9 cellular contexts compared by ENCODE assay signal in the genomic region with DNA sequence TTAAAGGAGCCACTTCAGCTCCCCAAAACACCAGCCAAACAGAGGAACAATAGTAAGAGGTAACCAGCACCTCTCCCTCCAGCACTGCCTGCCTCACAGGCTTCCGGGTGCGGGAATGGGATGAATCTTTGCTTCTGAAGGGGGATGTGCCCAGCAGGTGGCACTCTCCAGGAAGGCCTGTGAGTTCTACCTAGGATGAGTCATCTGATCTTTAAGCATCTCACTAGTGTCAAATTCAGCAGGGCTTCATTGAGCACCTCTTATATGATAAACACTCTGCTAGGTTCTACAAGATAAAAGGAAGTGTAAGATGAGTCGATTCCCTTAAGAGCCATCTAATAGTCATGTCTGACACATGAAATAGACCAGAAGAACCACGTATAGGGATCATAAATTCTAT.
A peak's percentile ranks its signal among the peaks of the same experiment; 100 is the strongest.
DNase-seq lines count a peak whose midpoint lies in the region; ATAC-seq and TF ChIP-seq lines count a peak whose summit lies in the region.
"Had no signal": no experiment of that assay in that cellular context is flagged by ENCODE, and none has a peak within 500 bp of the region (broad histone marks: within the 10 kb centered on the region; RNA-seq: fewer than 3 reads in every experiment).

No MANE protein-coding gene starts in this region.

- no peak overlapping the region for H3K9ac ChIP-seq in endodermal cell (ENCODE audit: extremely low read depth, low read length, poor library complexity, severe bottlenecking)

- in situ Hi-C loops in GM13976 (cut with MboI; ENCODE audit: low sequenced_read_pairs, unreplicated experiment): no loop called here

- no peak overlapping the region for H3K4me3 ChIP-seq in endodermal cell (ENCODE audit: low read length)

- H3K27me3 ChIP-seq in endodermal cell (ENCODE audit: control insufficient read depth, insufficient read depth, low read length, poor library complexity, severe bottlenecking): no peaks in the 10 kb centered on the region

- TF ChIP-seq CTCF in GM13976 (IDR thresholded peaks at IDR 0.05; ENCODE audit: borderline replicate concordance, control extremely low read depth, extremely low read depth, insufficient read depth, missing control alignments): no peak
- TF ChIP-seq CTCF in endodermal cell (conservative IDR thresholded peaks at IDR 0.05): peak; percentile 74
- no peak for TF ChIP-seq CTCF in omental fat pad (IDR thresholded peaks at IDR 0.05)

- H3K27ac ChIP-seq in endodermal cell (ENCODE audit: low read depth, low read length): no peak overlapping the region

- ATAC-seq in omental fat pad (ENCODE audit: low FRiP score): peak; percentile 82
- ATAC-seq in GM19455 (IDR thresholded peaks at IDR 0.05; ENCODE audit: unreplicated experiment): no peak

- DNase-seq in AG08395 (ENCODE audit: low spot score) (peak; percentile 67), GM13976 (ENCODE audit: low spot score) (peak; percentile 27), NCI-H526 treated with DMSO at 0.1 percent for 48 hours (lab: John Stamatoyannopoulos, UW) (peak; percentile 35), endodermal cell (peak; percentile 92), omental fat pad (ENCODE audit: low spot score) (no peak), germinal center (ENCODE audit: low spot score) (no peak), NCI-H446 treated with DMSO at 0.1 percent for 48 hours (lab: John Stamatoyannopoulos, UW) (no peak)

- H3K9me3 Mint-ChIP-seq in endodermal cell: no peaks in the 10 kb centered on the region
- H3K9me3 Mint-ChIP-seq: dendritic cell treated with granulocyte-macrophage colony-stimulating factor and Interleukin-4, amounts not matched to agents 40 ng/mL and 50 ng/mL, for 4 days had no signal

- H3K4me3 Mint-ChIP-seq in endodermal cell: no peak overlapping the region
- H3K4me3 Mint-ChIP-seq: dendritic cell treated with granulocyte-macrophage colony-stimulating factor and Interleukin-4, amounts not matched to agents 40 ng/mL and 50 ng/mL, for 4 days had no signal

- H3K4me1 Mint-ChIP-seq in endodermal cell: peaks cover 26% of the 10 kb centered on the region

- H3K4me1 ChIP-seq in endodermal cell (ENCODE audit: control insufficient read depth, insufficient read depth, low read length): peaks cover 4% of the 10 kb centered on the region

- peaks cover 3% of the 10 kb centered on the region for H3K27me3 Mint-ChIP-seq in endodermal cell (ENCODE audit: insufficient read depth)

- no peaks in the 10 kb centered on the region for H3K36me3 ChIP-seq in endodermal cell (ENCODE audit: control insufficient read depth, insufficient read depth, low read length)

- no peaks in the 10 kb centered on the region for H3K9me3 ChIP-seq in endodermal cell (ENCODE audit: control insufficient read depth, low read length)

- WGBS in endodermal cell (ENCODE audit: insufficient coverage in 1 of 2, insufficient read length in 1 of 2), 2 experiments: 80 to 83% methylated on average over 4 of the region's 4 CpGs

- peaks cover 4% of the 10 kb centered on the region for H3K36me3 Mint-ChIP-seq in endodermal cell (ENCODE audit: low read depth)

- no peak overlapping the region for H3K27ac Mint-ChIP-seq in endodermal cell
- H3K27ac Mint-ChIP-seq: dendritic cell treated with granulocyte-macrophage colony-stimulating factor and Interleukin-4, amounts not matched to agents 40 ng/mL and 50 ng/mL, for 4 days had no signal

Comparison
In these comparisons a context has a peak if more than half of its experiments do, and no peak if none do; other contexts are left out.
1. DNase-seq: peak in AG08395 (single experiment), GM13976 (single experiment), NCI-H526 treated with DMSO at 0.1 percent for 48 hours (single experiment) and endodermal cell (single experiment); none in omental fat pad (single experiment), germinal center (single experiment) and NCI-H446 treated with DMSO at 0.1 percent for 48 hours (single experiment).